In the genomic region with DNA sequence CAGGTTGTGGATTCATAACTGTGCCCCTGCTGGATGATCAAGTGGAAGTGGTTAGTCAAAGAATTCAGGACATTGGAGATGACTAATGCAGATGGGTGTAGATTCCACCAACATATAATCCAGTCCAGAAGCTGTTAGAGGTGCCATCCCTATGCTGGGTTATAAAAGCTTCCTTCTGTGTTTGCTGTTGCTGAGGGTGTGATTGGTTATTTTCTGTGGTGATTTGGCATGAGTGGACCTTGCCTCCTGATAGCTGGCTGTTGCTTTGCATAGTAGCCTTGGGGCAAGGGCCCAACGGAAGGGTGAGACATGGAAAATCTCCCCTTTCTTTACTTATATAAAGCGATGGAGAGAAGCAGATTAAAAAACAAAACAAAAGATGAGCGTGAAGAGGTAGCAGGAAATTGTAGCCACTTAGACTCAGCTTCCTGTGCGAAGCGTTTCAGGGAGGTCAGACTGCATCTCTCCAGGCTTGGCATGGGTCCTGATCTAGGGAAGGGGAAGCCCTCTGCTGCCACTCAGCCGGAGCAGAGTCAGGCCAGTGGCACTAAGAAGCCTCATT, we compare ENCODE assay signal across 11 cellular contexts.
DNase-seq lines count a peak whose midpoint lies in the region; ATAC-seq and TF ChIP-seq lines count a peak whose summit lies in the region.
"Had no signal": no experiment of that assay in that cellular context is flagged by ENCODE, and none has a peak within 500 bp of the region (broad histone marks: within the 10 kb centered on the region; RNA-seq: fewer than 3 reads in every experiment).

No MANE protein-coding gene starts in this region.

- peaks cover 80% of the 10 kb centered on the region for H3K79me2 ChIP-seq in mammary epithelial cell (ENCODE audit: insufficient read depth, low read length)

- DNase-seq in heart left ventricle = peak in 4 of 5 donors; percentile 26 to 59 (median 40)
- no peak for DNase-seq in cardiac septum (ENCODE audit: low spot score)
- peak; percentile 94 for DNase-seq in mammary epithelial cell
- peak; percentile 17 for DNase-seq in kidney glomerular epithelial cell (lab: John Stamatoyannopoulos, UW)
- no peak for DNase-seq in NAMALWA (ENCODE audit: low spot score)
- DNase-seq: activated CD4-positive, alpha-beta T cell treated with anti-CD3 and anti-CD28 coated beads, Interleukin-2, amount 50 U/mL, for 48 hours; NCI-H82; stimulated activated naive CD4-positive, alpha-beta T cell treated with Interleukin-2 at 50 U/mL for 16 hours had no signal

- dilution Hi-C loops in mammary epithelial cell (cut with HindIII; ENCODE audit: low sequenced_read_pairs) = no loop called here

- H3K27ac ChIP-seq in heart left ventricle = no peak overlapping the region
- H3K27ac ChIP-seq in mammary epithelial cell (ENCODE audit: insufficient read depth, low read depth, low read length) = peak overlapping the region; percentile 70

- H3K4me3 ChIP-seq in heart left ventricle = no peak overlapping the region
- peak overlapping the region in 1 of 3 experiments; percentile 14 for H3K4me3 ChIP-seq in mammary epithelial cell (replicated peaks in 1 of 3; ENCODE audit: insufficient read depth in 1 of 3, low read depth in 2 of 3, low read length in 3 of 3)

- intact Hi-C loops in heart left ventricle (cut with DNase I) = no loop called here
- intact Hi-C loops in cardiac septum (cut with DNase I) = no loop called here
- intact Hi-C loops in mammary epithelial cell (cut with micrococcal nuclease) = no loop called here

- peak overlapping the region; percentile 76 for H3K4me2 ChIP-seq in mammary epithelial cell (ENCODE audit: insufficient read depth, low read depth, low read length)

- no peaks in the 10 kb centered on the region for H3K27me3 ChIP-seq in heart left ventricle
- H3K27me3 ChIP-seq in mammary epithelial cell (ENCODE audit: insufficient read depth, low read length) = no peaks in the 10 kb centered on the region

- peaks cover 0 to 21% (median 6%) of the 10 kb centered on the region in 12 donors for H3K4me1 ChIP-seq in heart left ventricle
- peaks cover 39% of the 10 kb centered on the region for H3K4me1 ChIP-seq in mammary epithelial cell (ENCODE audit: insufficient read depth, low read length)

- H3K9me3 Mint-ChIP-seq in activated T-helper 17 cell treated with anti-CD3 and anti-CD28 coated beads, Interleukin-2, amount 50 U/mL, for 72 hours = no peaks in the 10 kb centered on the region

- TF ChIP-seq POLR2A in heart left ventricle (IDR thresholded peaks at IDR 0.05) = no peak

- H3K27ac Mint-ChIP-seq in activated T-helper 17 cell treated with anti-CD3 and anti-CD28 coated beads, Interleukin-2, amount 50 U/mL, for 72 hours = no peak overlapping the region

- H3K9me3 ChIP-seq in heart left ventricle (no peaks in the 10 kb centered on the region), mammary epithelial cell (replicated peaks; ENCODE audit: insufficient read depth, low read length) (no peaks in the 10 kb centered on the region)

- in situ Hi-C loops in mammary epithelial cell (cut with MboI; ENCODE audit: low sequenced_read_pairs in 2 of 2) = no loop called here

- ATAC-seq in heart left ventricle = peak in 3 of 4 donors; percentile 72 to 81 (median 80)
- no peak for ATAC-seq in HG03135 (IDR thresholded peaks at IDR 0.05; ENCODE audit: unreplicated experiment)
- ATAC-seq in activated T-helper 17 cell treated with anti-CD3 and anti-CD28 coated beads, Interleukin-2, amount 50 U/mL, for 72 hours (replicated peaks) = no peak
- ATAC-seq in GM18498 (IDR thresholded peaks at IDR 0.05; ENCODE audit: unreplicated experiment) = no peak

- no peaks in the 10 kb centered on the region for H3K36me3 ChIP-seq in heart left ventricle
- no peaks in the 10 kb centered on the region for H3K36me3 ChIP-seq in mammary epithelial cell (ENCODE audit: insufficient read depth, low read length)

- CTCF ChIA-PET in mammary epithelial cell (lab: Charles Lee; ENCODE audit: low non-redundant PET) = no interaction called here

- H3K4me3 Mint-ChIP-seq in activated T-helper 17 cell treated with anti-CD3 and anti-CD28 coated beads, Interleukin-2, amount 50 U/mL, for 72 hours = no peak overlapping the region

- H3K4me1 Mint-ChIP-seq in activated T-helper 17 cell treated with anti-CD3 and anti-CD28 coated beads, Interleukin-2, amount 50 U/mL, for 72 hours = no peaks in the 10 kb centered on the region

- H2AFZ ChIP-seq in mammary epithelial cell (ENCODE audit: low read depth, low read length) = peak overlapping the region; percentile 22

- peak overlapping the region; percentile 22 for H3K9ac ChIP-seq in mammary epithelial cell (ENCODE audit: insufficient read depth, low read length)

- H3K27me3 Mint-ChIP-seq in activated T-helper 17 cell treated with anti-CD3 and anti-CD28 coated beads, Interleukin-2, amount 50 U/mL, for 72 hours = no peaks in the 10 kb centered on the region

- no peaks in the 10 kb centered on the region for H3K36me3 Mint-ChIP-seq in activated T-helper 17 cell treated with anti-CD3 and anti-CD28 coated beads, Interleukin-2, amount 50 U/mL, for 72 hours (ENCODE audit: low read depth)

- 43 to 61% (median 45%) methylated on average over 6 of the region's 6 CpGs for WGBS in heart left ventricle, 4 donors
- 52% methylated on average over 3 of the region's 6 CpGs for WGBS in mammary epithelial cell (ENCODE audit: low coverage, missing lambda C conversion rate)

- TF ChIP-seq CTCF in heart left ventricle (IDR thresholded peaks at IDR 0.05) = no peak
- no peak for TF ChIP-seq CTCF in mammary epithelial cell (conservative IDR thresholded peaks at IDR 0.05 in 1 of 2, IDR thresholded peaks at IDR 0.05 in 1 of 2; ENCODE audit: extremely low read depth in 1 of 2, insufficient read depth in 1 of 2, low read depth in 1 of 2, low read length in 2 of 2)

- BruUV-seq in mammary epithelial cell (replicated peaks; lab: Mats Ljungman, UMichigan) = no TSS peak

- no peaks in the 10 kb centered on the region for H4K20me1 ChIP-seq in mammary epithelial cell (ENCODE audit: insufficient read depth, low read length)

Comparison
In these comparisons a context has a peak if more than half of its experiments do, and no peak if none do; other contexts are left out.
1. DNase-seq: peak in heart left ventricle (4 of 5), mammary epithelial cell (single experiment) and kidney glomerular epithelial cell (single experiment); none in cardiac septum (single experiment) and NAMALWA (single experiment).
2. ATAC-seq: peak in heart left ventricle (3 of 4); none in HG03135 (single experiment), activated T-helper 17 cell treated with anti-CD3 and anti-CD28 coated beads, Interleukin-2, amount 50 U/mL, for 72 hours (single experiment) and GM18498 (single experiment).